Comparison of ENCODE assay signal across 1 cellular context in genomic region chr11:95247883-95248282, GRCh38.
A peak's percentile ranks its signal among the peaks of the same experiment; 100 is the strongest.
TF ChIP-seq lines count a peak whose summit lies in the region.

No MANE protein-coding gene starts in this region.

TF ChIP-seq in GM12878, 131 proteins besides CTCF, POLR2A, EP300 and RAD21 (continued from another document):
- no peak for TF ChIP-seq NKRF (conservative IDR thresholded peaks at IDR 0.05)
- TF ChIP-seq CHD4 (IDR thresholded peaks at IDR 0.05) = no peak
- 0 out of 2 replicates have a peak, but pooled peaks have one; percentile 17 for TF ChIP-seq DPF2 (IDR thresholded peaks at IDR 0.05)
- TF ChIP-seq KLF5 (IDR thresholded peaks at IDR 0.05; ENCODE audit: partially characterized antibody) = no peak
- TF ChIP-seq FOXM1 (IDR thresholded peaks at IDR 0.05; ENCODE audit: low read depth, low read length) = no peak
- TF ChIP-seq TCF7 (IDR thresholded peaks at IDR 0.05; ENCODE audit: borderline replicate concordance) = no peak
- TF ChIP-seq IRF5 (IDR thresholded peaks at IDR 0.05; ENCODE audit: borderline replicate concordance) = no peak
- TF ChIP-seq ZSCAN29 (IDR thresholded peaks at IDR 0.05) = no peak
- 0 out of 4 replicates have a peak, but pooled peaks of 1 of the 2 experiments have one; percentile 25 for TF ChIP-seq ETV6 (conservative IDR thresholded peaks at IDR 0.05 in 1 of 2, IDR thresholded peaks at IDR 0.05 in 1 of 2; ENCODE audit: borderline replicate concordance in 1 of 2, low read depth in 1 of 2)
- no peak for TF ChIP-seq RAD51 (IDR thresholded peaks at IDR 0.05)
- TF ChIP-seq POLR2AphosphoS2 (IDR thresholded peaks at IDR 0.05; ENCODE audit: low read depth, low read length) = no peak
- no peak for TF ChIP-seq RELA (IDR thresholded peaks at IDR 0.05; ENCODE audit: borderline replicate concordance, partially characterized antibody)
- no peak for TF ChIP-seq NR2C2 (IDR thresholded peaks at IDR 0.05; ENCODE audit: borderline replicate concordance, control insufficient read depth, insufficient read length, low read depth)
- TF ChIP-seq E4F1 (IDR thresholded peaks at IDR 0.05; ENCODE audit: borderline replicate concordance, partially characterized antibody) = no peak
- TF ChIP-seq STAT1 (conservative IDR thresholded peaks at IDR 0.05) = no peak
- no peak for TF ChIP-seq ZBTB4 (CRISPR knock-in tag; IDR thresholded peaks at IDR 0.05)
- no peak; the same call in 1 of the 2 replicates for TF ChIP-seq ATF7 (IDR thresholded peaks at IDR 0.05; ENCODE audit: low read depth)
- no peak for TF ChIP-seq RFX5 (IDR thresholded peaks at IDR 0.05; ENCODE audit: low read depth, low read length)
- TF ChIP-seq JUNB (IDR thresholded peaks at IDR 0.05) = peak; percentile 28; the same call in 1 of the 2 replicates
- no peak for TF ChIP-seq IRF4 (IDR thresholded peaks at IDR 0.05; ENCODE audit: low read depth, low read length)
- no peak for TF ChIP-seq BCL11A (IDR thresholded peaks at IDR 0.05; ENCODE audit: low read depth, low read length)
- TF ChIP-seq SPI1 (IDR thresholded peaks at IDR 0.05; ENCODE audit: borderline replicate concordance, insufficient read depth, low read depth, low read length) = peak; percentile 77
- TF ChIP-seq IKZF1 (conservative IDR thresholded peaks at IDR 0.05) = peak; percentile 69; the same call in 1 of the 2 replicates
- TF ChIP-seq BCLAF1 (IDR thresholded peaks at IDR 0.05) = no peak
- TF ChIP-seq FOS (IDR thresholded peaks at IDR 0.05; ENCODE audit: borderline replicate concordance, extremely low read depth, insufficient read length) = no peak
- no peak for TF ChIP-seq SMAD5 (IDR thresholded peaks at IDR 0.05; ENCODE audit: low read depth)
- peak; percentile 68 to 69 for TF ChIP-seq IKZF2 (IDR thresholded peaks at IDR 0.05)
- TF ChIP-seq ZNF274 (IDR thresholded peaks at IDR 0.05; ENCODE audit: insufficient read depth, insufficient read length) = no peak
- TF ChIP-seq POU2F2 (IDR thresholded peaks at IDR 0.05; ENCODE audit: borderline replicate concordance, low read depth, low read length) = no peak
- TF ChIP-seq MTA2 (IDR thresholded peaks at IDR 0.05; ENCODE audit: low read depth) = peak; percentile 42; the same call in 1 of the 2 replicates
- TF ChIP-seq POLR2AphosphoS5 (IDR thresholded peaks at IDR 0.05; ENCODE audit: low read length) = no peak
- no peak for TF ChIP-seq CEBPB (IDR thresholded peaks at IDR 0.05; ENCODE audit: borderline replicate concordance in 1 of 2, low read depth in 2 of 2, low read length in 2 of 2)
- TF ChIP-seq BMI1 (IDR thresholded peaks at IDR 0.05; ENCODE audit: borderline replicate concordance) = no peak
- TF ChIP-seq EED (IDR thresholded peaks at IDR 0.05; ENCODE audit: low read depth) = peak; percentile 80
- TF ChIP-seq HSF1 (IDR thresholded peaks at IDR 0.05; ENCODE audit: low read depth, low read length) = no peak
- TF ChIP-seq YBX1 (IDR thresholded peaks at IDR 0.05) = no peak
- TF ChIP-seq ZNF622 (IDR thresholded peaks at IDR 0.05) = no peak
- TF ChIP-seq RUNX3 (IDR thresholded peaks at IDR 0.05; ENCODE audit: low read length) = no peak
- no peak for TF ChIP-seq ZNF207 (IDR thresholded peaks at IDR 0.05; ENCODE audit: borderline replicate concordance)
